ENCODE assay signal across 21 cellular contexts in the genomic region with DNA sequence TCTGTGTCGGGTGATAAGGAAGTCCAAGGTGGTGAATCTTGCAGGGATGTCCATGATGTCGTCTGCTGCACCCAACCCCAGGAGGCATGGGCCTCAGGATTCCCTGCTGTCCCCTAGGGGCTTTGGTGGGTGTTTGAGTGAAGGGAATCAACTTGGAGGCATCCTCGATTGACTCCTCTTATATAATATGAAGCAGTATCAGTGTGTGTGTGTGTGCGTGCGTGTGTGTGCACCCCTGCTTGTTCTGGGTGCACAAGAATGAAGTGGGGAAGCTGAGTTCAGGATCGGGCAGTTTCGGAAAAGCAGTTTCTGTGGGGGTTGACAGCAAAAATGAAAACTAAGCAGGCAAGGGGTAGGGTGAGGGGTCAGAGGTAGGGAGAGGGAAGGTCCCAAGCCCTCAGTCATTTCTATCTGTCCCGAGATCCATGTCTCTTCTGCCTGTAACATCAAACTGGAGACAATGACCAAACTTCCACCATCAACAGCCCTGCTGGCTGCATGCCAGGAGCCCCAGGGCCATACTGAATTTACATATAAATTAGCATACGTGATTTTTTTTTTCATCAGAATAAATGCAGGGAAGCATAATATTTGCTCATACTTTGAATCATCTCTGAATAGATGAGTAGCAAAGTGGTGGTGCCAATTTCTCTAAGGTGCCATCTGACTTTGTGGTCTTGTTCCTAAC. TPM values are rescaled to one million over a fixed set of nuclear protein-coding genes. Genes with fewer than 3 reads are reported as not detected.
"Had no signal": no experiment of that assay in that cellular context is flagged by ENCODE, and none has a peak within 500 bp of the region (broad histone marks: within the 10 kb centered on the region; RNA-seq: fewer than 3 reads in every experiment).

No MANE protein-coding gene starts in this region.

- H3K36me3 ChIP-seq: esophagus squamous epithelium, heart right ventricle, left lung, prostate gland, right lobe of liver, stomach had no signal

- FAIRE-seq: bronchial epithelial cell had no signal

- H3K27ac ChIP-seq: esophagus squamous epithelium, heart right ventricle, left lung, prostate gland, right lobe of liver, stomach had no signal

- ATAC-seq: effector memory CD8-positive, alpha-beta T cell; left lung; right lobe of liver; stimulated activated effector memory CD8-positive, alpha-beta T cell treated with anti-CD3 and anti-CD28 coated beads, Interleukin-12 subunit alpha, Interleukin-12 subunit beta, amount 100 ng/mL, for 72 hours had no signal

- H3K4me3 ChIP-seq: prostate gland, right lobe of liver had no signal

- H3K4me1 ChIP-seq: left lung, prostate gland had no signal

- DNase-seq: activated CD4-positive, alpha-beta T cell treated with anti-CD3 and anti-CD28 coated beads for 1 hour; activated CD8-positive, alpha-beta memory T cell treated with anti-CD3 and anti-CD28 coated beads for 24 hours; activated CD8-positive, alpha-beta memory T cell treated with anti-CD3 and anti-CD28 coated beads, Interleukin-2, amount 50 U/mL, for 48 hours; activated effector memory CD4-positive, alpha-beta T cell treated with Interleukin-2 at 50 U/mL for 16 hours; activated naive CD4-positive, alpha-beta T cell treated with anti-CD3 and anti-CD28 coated beads, Interleukin-2, amount 50 U/mL, for 16 hours; activated T-cell treated with anti-CD3 and anti-CD28 coated beads, Interleukin-2, amount 50 U/mL, for 48 hours; effector memory CD8-positive, alpha-beta T cell; esophagus squamous epithelium; heart right ventricle; left lung; nephron progenitor cell; occipital lobe; right lobe of liver; stimulated activated CD4-positive, alpha-beta T cell treated with anti-CD3 and anti-CD28 coated beads, Interleukin-4, amount 100 ng/mL, for 24 hours; stomach; T1000 had no signal

- H3K9me3 ChIP-seq: esophagus squamous epithelium, heart right ventricle, left lung, prostate gland, right lobe of liver, stomach had no signal

RNA-seq across cellular contexts. Expression of a gene that starts 2.0 kb away (rescaled TPM):
- total RNA-seq: lung microvascular endothelial cell; T-helper 1 cell treated with Interleukin-12 subunit alpha and Interleukin-12 subunit beta and Interleukin-4 antibody, amounts not matched to agents 30 ng/mL and 1 ng/mL, for 36 hours had no signal
